ENCODE assay signal across 9 cellular contexts in the genomic region with DNA sequence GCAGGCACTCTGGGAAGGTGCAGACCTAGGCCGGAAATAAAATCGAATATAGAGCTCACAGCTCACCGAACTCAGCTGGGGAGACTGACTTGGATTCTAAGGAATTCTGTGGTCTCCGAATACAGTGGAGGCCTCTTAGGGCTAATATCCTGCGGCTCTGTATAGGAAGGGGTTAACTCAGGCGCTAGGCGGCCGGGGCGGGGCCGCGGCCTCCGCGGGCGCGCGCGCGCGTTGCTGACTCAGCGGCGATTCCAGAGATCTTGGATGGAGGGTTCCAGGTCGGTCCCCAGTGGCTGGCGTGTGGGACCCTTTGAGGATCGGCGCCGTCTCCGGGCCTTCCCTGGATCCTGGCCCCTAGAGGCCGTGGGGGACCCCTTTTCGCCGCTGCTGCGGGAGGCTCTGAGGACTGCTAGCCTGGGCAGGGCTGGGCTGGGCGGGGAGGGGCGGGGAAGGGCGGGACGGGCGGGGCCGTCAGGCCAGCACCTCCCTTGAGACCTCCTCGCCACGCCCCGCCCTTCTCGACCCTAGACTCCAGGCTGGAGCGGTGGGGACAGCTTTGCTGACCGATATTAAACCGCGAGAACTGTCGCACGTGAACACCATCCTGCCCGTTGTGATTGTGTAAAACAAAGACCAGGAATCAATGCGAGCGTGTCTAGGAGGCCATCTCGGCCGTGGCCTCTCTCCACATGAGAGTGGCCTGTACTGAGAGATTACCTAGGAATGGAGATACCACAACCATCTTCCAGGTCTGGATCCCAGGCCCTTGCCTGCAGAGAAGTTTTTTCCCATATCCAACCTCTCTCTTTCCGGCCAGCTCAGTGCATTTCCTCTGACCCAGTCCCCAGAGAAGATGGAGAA. TPM values are rescaled to one million over a fixed set of nuclear protein-coding genes. Genes with fewer than 3 reads are reported as not detected.
DNase-seq lines count a peak whose midpoint lies in the region; ATAC-seq, FAIRE-seq and TF ChIP-seq lines count a peak whose summit lies in the region.
"Had no signal": no experiment of that assay in that cellular context is flagged by ENCODE, and none has a peak within 500 bp of the region (broad histone marks: within the 10 kb centered on the region; RNA-seq: fewer than 3 reads in every experiment).

No MANE protein-coding gene starts in this region.

- peak; percentile 91 for DNase-seq in COR-L47 (lab: John Stamatoyannopoulos, UW)
- DNase-seq in H54 (ENCODE audit: insufficient read length, low spot score): peak; percentile 98
- peak; percentile 55 to 84 for DNase-seq in NCI-H187 (lab: John Stamatoyannopoulos, UW)
- peak; percentile 52 to 84 (median 65) for DNase-seq in T-helper 2 cell
- DNase-seq in left ventricle myocardium superior: peak; percentile 93
- DNase-seq in posterior vena cava (ENCODE audit: low spot score): peak; percentile 96
- peak; percentile 90 for DNase-seq in urothelium cell line (ENCODE audit: low spot score)

- TF ChIP-seq POLR2A in H54 (IDR thresholded peaks at IDR 0.05; ENCODE audit: low read depth, low read length): peak; percentile 45

- peak; percentile 44 for ATAC-seq in left ventricle myocardium superior

- intact Hi-C loops in left ventricle myocardium superior (cut with micrococcal nuclease) (no loop called here), posterior vena cava (cut with DNase I) (loop anchor here in 1 of 2 donors (10.0 kb wide), 1 partner anchor 63 kb away; no protein-coding TSS in a partner anchor)

- H3K27ac ChIP-seq in angular gyrus (ENCODE audit: low read depth, low read length): peak overlapping the region; percentile 95

- FAIRE-seq in H54 (lab: Jason Lieb, UNC) (no peak), urothelium cell line (lab: Jason Lieb, UNC) (no peak)
- FAIRE-seq: colon had no signal

RNA-seq across cellular contexts. Expression of gene PLEKHH3, which starts 1.4 kb away (rescaled TPM):
- total RNA-seq in left ventricle myocardium superior (35.7 TPM), posterior vena cava (10 to 100 TPM; 22.2 to 24.8 TPM)

RNA-seq across cellular contexts. Expression of gene CCR10, which starts 3.5 kb away (rescaled TPM):
- total RNA-seq in left ventricle myocardium superior (1.7 TPM), posterior vena cava (1 to 10 TPM; 1.7 to 2.5 TPM)

RNA-seq across cellular contexts. Expression of gene CNTNAP1, which starts 4.2 kb away (rescaled TPM):
- 7.0 TPM for total RNA-seq in left ventricle myocardium superior
- total RNA-seq in posterior vena cava: 10 to 100 TPM; 11.0 to 24.8 TPM

RNA-seq across cellular contexts. Expression of gene TUBG2, which starts 19.1 kb away (rescaled TPM):
- total RNA-seq in left ventricle myocardium superior (17.1 TPM), posterior vena cava (10 to 100 TPM; 17.9 to 19.8 TPM)

Comparison
In these comparisons a context has a peak if more than half of its experiments do, and no peak if none do; other contexts are left out.
1. Peak in every context shown above with its lines: DNase-seq, ATAC-seq and H3K27ac ChIP-seq.